ENCODE assay signal across 30 cellular contexts in the genomic region with DNA sequence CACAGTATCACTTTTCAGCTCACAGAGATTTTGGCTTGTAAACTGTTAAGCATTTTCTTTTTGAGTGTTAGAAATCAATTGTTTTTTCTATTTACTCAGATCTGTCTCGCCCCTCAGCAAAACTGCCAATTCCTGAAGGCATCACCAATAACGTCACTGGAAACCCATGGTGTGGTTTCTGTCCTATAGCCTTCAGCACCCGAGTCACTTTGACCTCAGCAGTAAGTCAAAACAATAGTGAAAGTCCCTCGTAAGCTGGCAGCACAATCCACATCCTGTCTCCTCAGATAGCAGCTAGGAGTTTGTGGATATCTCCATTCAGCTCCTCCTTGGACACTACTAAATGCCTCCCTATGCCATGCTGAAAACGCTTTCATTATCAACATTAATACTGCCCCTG.
"Had no signal": no experiment of that assay in that cellular context is flagged by ENCODE, and none has a peak within 500 bp of the region (broad histone marks: within the 10 kb centered on the region; RNA-seq: fewer than 3 reads in every experiment).

No MANE protein-coding gene starts in this region.

- H3K4me1 Mint-ChIP-seq: endodermal cell; mesothelial cell of epicardium; naive thymus-derived CD4-positive, alpha-beta T cell; nephron; stimulated activated effector memory CD8-positive, alpha-beta T cell treated with anti-CD3 and anti-CD28 coated beads, Interleukin-12 subunit alpha, Interleukin-12 subunit beta, amount 100 ng/mL, for 72 hours had no signal

- H3K4me1 ChIP-seq: colonic mucosa, esophagus muscularis mucosa, foreskin keratinocyte, gastroesophageal sphincter, heart left ventricle, left lung, prostate gland, right atrium auricular region, testis, tibial artery had no signal

- H3K27me3 Mint-ChIP-seq: dendritic cell treated with granulocyte-macrophage colony-stimulating factor and Interleukin-4, amounts not matched to agents 40 ng/mL and 50 ng/mL, for 4 days; naive thymus-derived CD4-positive, alpha-beta T cell; type B pancreatic cell had no signal

- H3K4me2 ChIP-seq: hepatocyte, smooth muscle cell had no signal

- H3K9me3 ChIP-seq: colonic mucosa, esophagus muscularis mucosa, gastroesophageal sphincter, mucosa of descending colon, prostate gland, right atrium auricular region, testis, tibial artery had no signal

- H2AFZ ChIP-seq: hepatocyte had no signal

- H3K27ac ChIP-seq: colonic mucosa, esophagus muscularis mucosa, foreskin keratinocyte, gastroesophageal sphincter, heart left ventricle, hepatocyte, left lung, prostate gland, right atrium auricular region, testis, tibial artery had no signal

- H3K27me3 ChIP-seq: colonic mucosa, esophagus muscularis mucosa, foreskin keratinocyte, gastroesophageal sphincter, heart left ventricle, hepatocyte, left lung, right atrium auricular region, testis, tibial artery had no signal

- ATAC-seq: foreskin keratinocyte; gastroesophageal sphincter; heart left ventricle; left cardiac atrium; left lung; mucosa of descending colon; naive thymus-derived CD4-positive, alpha-beta T cell; sciatic nerve; stimulated activated effector memory CD8-positive, alpha-beta T cell treated with anti-CD3 and anti-CD28 coated beads, Interleukin-12 subunit alpha, Interleukin-12 subunit beta, amount 100 ng/mL, for 72 hours had no signal

- H3K27ac Mint-ChIP-seq: dendritic cell treated with granulocyte-macrophage colony-stimulating factor and Interleukin-4, amounts not matched to agents 40 ng/mL and 50 ng/mL, for 4 days; endodermal cell; mesothelial cell of epicardium; naive thymus-derived CD4-positive, alpha-beta T cell; nephron; stimulated activated effector memory CD8-positive, alpha-beta T cell treated with anti-CD3 and anti-CD28 coated beads, Interleukin-12 subunit alpha, Interleukin-12 subunit beta, amount 100 ng/mL, for 72 hours; type B pancreatic cell had no signal

- H3K4me3 Mint-ChIP-seq: dendritic cell treated with granulocyte-macrophage colony-stimulating factor and Interleukin-4, amounts not matched to agents 40 ng/mL and 50 ng/mL, for 4 days; endodermal cell; mesothelial cell of epicardium; naive thymus-derived CD4-positive, alpha-beta T cell; nephron; stimulated activated effector memory CD8-positive, alpha-beta T cell treated with anti-CD3 and anti-CD28 coated beads, Interleukin-12 subunit alpha, Interleukin-12 subunit beta, amount 100 ng/mL, for 72 hours; type B pancreatic cell had no signal

- H3K9me3 Mint-ChIP-seq: dendritic cell treated with granulocyte-macrophage colony-stimulating factor and Interleukin-4, amounts not matched to agents 40 ng/mL and 50 ng/mL, for 4 days; type B pancreatic cell had no signal

- H3K79me2 ChIP-seq: hepatocyte had no signal

- DNase-seq: colonic mucosa; effector CD8-positive, alpha-beta T cell; endodermal cell; foreskin keratinocyte; heart left ventricle; left cardiac atrium; left lung; mesenchymal stem cell; mucosa of descending colon; naive thymus-derived CD4-positive, alpha-beta T cell; nucleus accumbens; stimulated activated CD4-positive, alpha-beta T cell treated with anti-CD3 and anti-CD28 coated beads, Interleukin-12 subunit alpha, Interleukin-12 subunit beta, amount 100 ng/mL, for 4 hours; stimulated activated CD4-positive, alpha-beta T cell treated with anti-CD3 and anti-CD28 coated beads, Interleukin-1b, Interleukin-23, amount 100 ng/mL, for 48 hours; stimulated activated CD4-positive, alpha-beta T cell treated with anti-CD3 and anti-CD28 coated beads, Interleukin-4, amount 100 ng/mL, for 1 hour; stimulated activated naive CD4-positive, alpha-beta T cell treated with Interleukin-2 at 50 U/mL for 16 hours; substantia nigra; testis; tibial artery had no signal

- H3K36me3 Mint-ChIP-seq: mesothelial cell of epicardium; naive thymus-derived CD4-positive, alpha-beta T cell; stimulated activated effector memory CD8-positive, alpha-beta T cell treated with anti-CD3 and anti-CD28 coated beads, Interleukin-12 subunit alpha, Interleukin-12 subunit beta, amount 100 ng/mL, for 72 hours; type B pancreatic cell had no signal

- H3K36me3 ChIP-seq: colonic mucosa, esophagus muscularis mucosa, gastroesophageal sphincter, heart left ventricle, left lung, prostate gland, right atrium auricular region, tibial artery had no signal

- H3K4me3 ChIP-seq: colonic mucosa, esophagus muscularis mucosa, gastroesophageal sphincter, heart left ventricle, hepatocyte, left lung, mucosa of descending colon, prostate gland, right atrium auricular region, smooth muscle cell, testis, tibial artery had no signal
